ENCODE assay signal across 8 cellular contexts in the genomic region with DNA sequence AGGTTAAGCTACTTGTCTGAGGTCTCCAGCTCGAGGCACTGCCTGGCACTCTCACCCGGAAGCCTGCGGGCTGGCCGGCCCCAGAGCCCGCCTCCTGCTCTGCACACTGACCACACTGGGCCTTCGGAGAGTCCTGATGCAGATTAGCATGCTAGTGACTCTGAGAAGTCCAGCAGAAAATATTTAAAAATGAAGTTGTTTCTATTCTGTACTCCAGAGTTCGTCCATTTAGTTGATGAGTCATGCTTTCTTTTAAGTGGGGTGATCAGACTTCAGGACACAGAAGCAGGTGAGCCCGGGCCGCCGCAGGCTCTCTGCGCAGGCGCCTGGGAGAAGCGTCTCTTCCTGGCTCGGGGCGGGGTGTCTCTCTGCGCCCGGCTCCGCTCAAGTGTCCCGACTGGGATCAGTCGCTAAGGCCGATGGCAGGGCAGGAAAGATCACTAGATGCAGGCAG. TPM values are rescaled to one million over a fixed set of nuclear protein-coding genes. Genes with fewer than 3 reads are reported as not detected.
DNase-seq lines count a peak whose midpoint lies in the region; ATAC-seq, FAIRE-seq and TF ChIP-seq lines count a peak whose summit lies in the region.

No MANE protein-coding gene starts in this region.

- H3K36me3 ChIP-seq in esophagus squamous epithelium (no peaks in the 10 kb centered on the region), pancreas (no peaks in the 10 kb centered on the region)

- ATAC-seq in pancreas: peak; percentile 93 to 98 (median 95)
- ATAC-seq in HG03139 (IDR thresholded peaks at IDR 0.05; ENCODE audit: unreplicated experiment): no peak
- ATAC-seq in GM19452 (IDR thresholded peaks at IDR 0.05; ENCODE audit: unreplicated experiment): no peak

- WGBS in esophagus squamous epithelium, 2 donors: 22 to 24% methylated on average over 10 to 14 of the region's 21 CpGs
- WGBS in pancreas, 2 donors: 25 to 28% methylated on average over 21 of the region's 21 CpGs

- H3K4me3 ChIP-seq in esophagus squamous epithelium (peak overlapping the region; percentile 14 to 53 (median 22)), pancreas (peak overlapping the region in 3 of 4 donors; percentile 16 to 38 (median 19))

- intact Hi-C loops in esophagus squamous epithelium (cut with DNase I): no loop called here
- intact Hi-C loops in pancreas (cut with DNase I): no loop called here

- H3K27ac ChIP-seq in esophagus squamous epithelium (no peak overlapping the region), pancreas (peak overlapping the region in 1 of 4 donors; percentile 13)

- H3K9me3 ChIP-seq in esophagus squamous epithelium: no peaks in the 10 kb centered on the region
- no peaks in the 10 kb centered on the region for H3K9me3 ChIP-seq in pancreas

- TF ChIP-seq POLR2A in esophagus squamous epithelium (IDR thresholded peaks at IDR 0.05): no peak

- TF ChIP-seq CTCF in esophagus squamous epithelium (IDR thresholded peaks at IDR 0.05): no peak
- TF ChIP-seq CTCF in pancreas (IDR thresholded peaks at IDR 0.05): no peak

- FAIRE-seq in pancreas (lab: Jason Lieb, UNC): no peak

- no peaks in the 10 kb centered on the region for H3K27me3 ChIP-seq in esophagus squamous epithelium
- H3K27me3 ChIP-seq in pancreas: no peaks in the 10 kb centered on the region

- H3K4me1 ChIP-seq in esophagus squamous epithelium: peaks cover 0 to 18% (median 7%) of the 10 kb centered on the region in 3 donors
- H3K4me1 ChIP-seq in pancreas: no peaks in the 10 kb centered on the region

- DNase-seq in activated CD4-positive, alpha-beta T cell treated with anti-CD3 and anti-CD28 coated beads for 48 hours: peak; percentile 58
- no peak for DNase-seq in activated CD4-positive, alpha-beta T cell treated with anti-CD3 and anti-CD28 coated beads for 4 hours
- DNase-seq in activated CD4-positive, alpha-beta T cell treated with anti-CD3 and anti-CD28 coated beads, Interleukin-2, amount 50 U/mL, for 48 hours: peak; percentile 25 to 43
- DNase-seq in esophagus squamous epithelium (lab: John Stamatoyannopoulos, UW) (no peak), pancreas (peak; percentile 63 to 89 (median 74)), NCI-H128 (lab: John Stamatoyannopoulos, UW; ENCODE audit: unreplicated experiment) (no peak)

RNA-seq across cellular contexts. Expression of a gene that starts 32.5 kb away (rescaled TPM):
- total RNA-seq in esophagus squamous epithelium: not detected
- total RNA-seq in pancreas: not detected
- not detected for polyA plus RNA-seq in pancreas

Comparison
In these comparisons a context has a peak if more than half of its experiments do, and no peak if none do; other contexts are left out.
1. DNase-seq: peak in activated CD4-positive, alpha-beta T cell treated with anti-CD3 and anti-CD28 coated beads for 48 hours (single experiment), activated CD4-positive, alpha-beta T cell treated with anti-CD3 and anti-CD28 coated beads, Interleukin-2, amount 50 U/mL, for 48 hours (2 of 2) and pancreas (6 of 6); none in activated CD4-positive, alpha-beta T cell treated with anti-CD3 and anti-CD28 coated beads for 4 hours (0 of 2), esophagus squamous epithelium (single experiment) and NCI-H128 (single experiment).
2. ATAC-seq: peak in pancreas (4 of 4); none in HG03139 (single experiment) and GM19452 (single experiment).